ENCODE assay signal across 1 cellular context in genomic region chr2:240233891-240234502, GRCh38.
TF ChIP-seq lines count a peak whose summit lies in the region.

No MANE protein-coding gene starts in this region.

TF ChIP-seq in HepG2, 621 proteins besides CTCF, POLR2A, EP300 and RAD21 (continued from another document):
- TF ChIP-seq EED (CRISPR knock-in tag; IDR thresholded peaks at IDR 0.05) (0 out of 2 replicates have a peak, but pooled peaks have one; percentile 39), ZBTB46 (CRISPR knock-in tag; IDR thresholded peaks at IDR 0.05; ENCODE audit: borderline replicate concordance) (no peak), ZNF839 (CRISPR knock-in tag; IDR thresholded peaks at IDR 0.05; ENCODE audit: borderline replicate concordance) (no peak)
